ENCODE assay signal across 17 cellular contexts in the genomic region with DNA sequence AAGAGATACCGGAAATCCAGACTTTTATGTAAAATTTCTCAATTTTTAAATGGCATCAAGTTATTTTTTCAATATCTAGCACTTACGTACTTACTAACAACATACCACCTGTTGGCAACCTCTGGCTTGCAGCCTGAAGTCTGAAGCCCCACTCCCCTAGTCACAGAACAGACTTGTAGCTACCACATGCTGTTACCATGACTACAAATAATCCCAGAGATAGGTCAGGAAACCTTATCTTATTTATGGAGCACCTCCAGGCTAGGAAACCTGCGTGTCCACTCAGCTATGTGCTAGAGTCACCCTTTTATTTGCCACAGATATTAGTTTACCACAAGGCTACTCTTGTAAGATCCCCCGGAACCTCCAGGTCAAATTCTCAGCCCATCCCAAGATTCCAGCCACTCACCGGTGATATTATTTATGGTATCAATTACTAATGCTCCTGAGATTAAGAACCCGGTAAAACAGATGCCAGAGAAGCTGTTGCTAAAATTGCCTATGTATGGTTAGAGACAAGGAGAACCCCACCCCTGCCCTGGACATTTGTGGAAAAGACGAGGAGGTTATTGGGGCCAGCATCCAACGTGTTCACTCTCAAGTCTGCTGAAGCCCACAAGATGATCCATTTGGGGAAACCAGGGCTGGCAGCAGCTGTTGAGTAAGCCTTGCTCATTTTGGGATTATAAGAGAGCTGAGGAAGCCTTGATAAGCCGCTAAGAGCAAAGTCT.
"Had no signal": no experiment of that assay in that cellular context is flagged by ENCODE, and none has a peak within 500 bp of the region (broad histone marks: within the 10 kb centered on the region; RNA-seq: fewer than 3 reads in every experiment).

No MANE protein-coding gene starts in this region.

- H3K4me3 ChIP-seq: esophagus squamous epithelium, ovary, sigmoid colon, thyroid gland had no signal

- H3K27me3 ChIP-seq: ovary, sigmoid colon, thyroid gland had no signal

- H3K4me1 ChIP-seq: esophagus squamous epithelium, sigmoid colon, thyroid gland had no signal

- H3K27ac ChIP-seq: esophagus squamous epithelium, ovary, sigmoid colon, thyroid gland had no signal

- DNase-seq: activated CD4-positive, alpha-beta T cell treated with anti-CD3 and anti-CD28 coated beads, Interleukin-2, amount 10 ng/mL, durations not matched to agents 7 days and 5 days; activated CD8-positive, alpha-beta memory T cell treated with anti-CD3 and anti-CD28 coated beads, Interleukin-2, amount 50 U/mL, for 4 hours; activated naive CD4-positive, alpha-beta T cell treated with anti-CD3 and anti-CD28 coated beads for 36 hours; activated T-cell treated with anti-CD3 and anti-CD28 coated beads, Interleukin-2, amount 50 U/mL, for 4 hours; anterior cingulate cortex; caudate nucleus; effector memory CD8-positive, alpha-beta T cell; esophagus squamous epithelium; mesenchymal stem cell; natural killer cell; ovary; sigmoid colon; stimulated activated CD8-positive, alpha-beta memory T cell treated with anti-CD3 and anti-CD28 coated beads, Interleukin-4, amount 100 ng/mL, for 48 hours; stimulated activated naive CD4-positive, alpha-beta T cell; T1000; thyroid gland had no signal

- H3K36me3 ChIP-seq: esophagus squamous epithelium, ovary, sigmoid colon, thyroid gland had no signal

- H3K9me3 ChIP-seq: esophagus squamous epithelium, ovary, sigmoid colon, thyroid gland had no signal

- ATAC-seq: activated CD4-positive, CD25-positive, alpha-beta regulatory T cell treated with anti-CD3 and anti-CD28 coated beads, Interleukin-2, amount 50 U/mL, for 24 hours; activated T-cell treated with anti-CD3 and anti-CD28 coated beads, Interleukin-2, amount 50 U/mL, for 4 hours; effector memory CD8-positive, alpha-beta T cell; natural killer cell had no signal
